Comparison of ENCODE assay signal across 15 cellular contexts in the genomic region with DNA sequence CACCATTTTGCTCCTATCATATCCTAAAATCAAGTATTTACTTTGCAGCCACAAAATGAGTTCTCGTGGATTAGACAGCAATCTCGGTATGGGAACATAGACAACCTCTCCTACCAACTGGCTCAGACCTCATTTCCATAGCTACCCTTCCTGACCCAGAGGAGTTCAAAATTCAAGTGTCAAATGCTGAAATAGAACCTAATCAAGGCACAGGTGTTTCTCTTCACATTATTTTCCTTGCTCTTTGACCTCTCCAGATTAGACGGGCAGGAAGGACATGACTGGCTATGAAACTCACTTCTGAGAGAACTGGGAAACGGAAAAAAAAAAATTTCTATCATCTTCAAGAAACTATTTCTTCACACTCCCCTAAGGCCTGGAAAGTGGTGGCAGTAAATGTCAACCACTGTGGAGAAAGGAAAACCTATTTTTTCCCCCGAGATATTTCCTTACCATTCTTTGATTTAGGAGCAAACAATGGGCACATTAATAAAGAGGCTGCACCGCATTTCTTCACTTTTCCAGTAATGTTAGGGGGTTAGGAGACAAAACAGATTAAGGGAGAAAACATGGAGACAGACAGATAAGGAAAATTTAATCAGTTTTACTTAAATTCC.
DNase-seq lines count a peak whose midpoint lies in the region; ATAC-seq, FAIRE-seq and TF ChIP-seq lines count a peak whose summit lies in the region.
"Had no signal": no experiment of that assay in that cellular context is flagged by ENCODE, and none has a peak within 500 bp of the region (broad histone marks: within the 10 kb centered on the region; RNA-seq: fewer than 3 reads in every experiment).

No MANE protein-coding gene starts in this region.

- H3K9me1 ChIP-seq in K562 (ENCODE audit: control insufficient read depth, insufficient read depth, low read length), result no peaks in the 10 kb centered on the region

- no peaks in the 10 kb centered on the region; a peak in 1 of 5 replicates for H3K27me3 ChIP-seq in K562 (ENCODE audit: control insufficient read depth in 2 of 2, insufficient read depth in 2 of 2, low read length in 2 of 2)
- no peaks in the 10 kb centered on the region for H3K27me3 ChIP-seq in small intestine (ENCODE audit: control insufficient read depth in 2 of 2, insufficient read depth in 2 of 2, low read length in 2 of 2)
- H3K27me3 ChIP-seq: BLaER1 treated with 17β-estradiol and CSF1 and Interleukin-3, amounts not matched to agents 10 nM and 100 nM had no signal

- H3K27ac Mint-ChIP-seq in stimulated activated naive CD8-positive, alpha-beta T cell treated with anti-CD3 and anti-CD28 coated beads, Interleukin-15, Interleukin-2, amounts not matched to agents 100 ng/mL and 50 ng/mL, for 24 hours, result peak overlapping the region; percentile 29
- no peak overlapping the region for H3K27ac Mint-ChIP-seq in activated CD8-positive, alpha-beta T cell treated with anti-CD3 and anti-CD28 coated beads, Interleukin-2, amount 10 ng/mL, durations not matched to agents 7 days and 5 days
- H3K27ac Mint-ChIP-seq: B cell, H9 had no signal

- H3K27ac ChIP-seq in K562 (ENCODE audit: extremely low read depth, low read depth, low read length) (no peak overlapping the region), small intestine (ENCODE audit: low read depth in 1 of 2, low read length in 1 of 2) (no peak overlapping the region)
- H3K27ac ChIP-seq: BLaER1 treated with 17β-estradiol and CSF1 and Interleukin-3, amounts not matched to agents 10 nM and 100 nM had no signal

- no peak overlapping the region for H2AFZ ChIP-seq in K562 (ENCODE audit: low read depth, low read length)

- FAIRE-seq in K562 (lab: Jason Lieb, UNC), result no peak
- no peak for FAIRE-seq in small intestine (lab: Jason Lieb, UNC)
- FAIRE-seq: D721Med, GM12891, GM19239, H1 had no signal

- H3K4me3 ChIP-seq in K562, result no peak overlapping the region
- H3K4me3 ChIP-seq in small intestine (ENCODE audit: low read depth in 1 of 2, low read length in 2 of 2), result no peak overlapping the region
- H3K4me3 ChIP-seq: BLaER1 treated with 17β-estradiol and CSF1 and Interleukin-3, amounts not matched to agents 10 nM and 100 nM had no signal

- peaks cover 2% of the 10 kb centered on the region; the same call in 1 of the 2 replicates for H4K20me1 ChIP-seq in K562 (replicated peaks; ENCODE audit: control insufficient read depth, insufficient read depth, low read length)
- H4K20me1 ChIP-seq: BLaER1 treated with 17β-estradiol and CSF1 and Interleukin-3, amounts not matched to agents 10 nM and 100 nM had no signal

- TF ChIP-seq EP300 in K562 (IDR thresholded peaks at IDR 0.05; ENCODE audit: low read length), result no peak

- 56% methylated on average over 6 of the region's 6 CpGs for WGBS in K562 (ENCODE audit: insufficient coverage, low coverage, missing lambda C conversion rate)
- 34 to 71% (median 54%) methylated on average over 6 of the region's 6 CpGs for WGBS in small intestine, 3 donors

- H3K79me2 ChIP-seq in K562 (ENCODE audit: control insufficient read depth, insufficient read depth, low read length), result no peaks in the 10 kb centered on the region

- no peak for ATAC-seq in stimulated activated naive CD8-positive, alpha-beta T cell treated with anti-CD3 and anti-CD28 coated beads, Interleukin-15, Interleukin-2, amounts not matched to agents 100 U/mL and 50 U/mL, for 24 hours
- no peak for ATAC-seq in K562
- ATAC-seq in HG02623 (IDR thresholded peaks at IDR 0.05; ENCODE audit: unreplicated experiment), result no peak
- ATAC-seq in activated CD8-positive, alpha-beta T cell treated with anti-CD3 and anti-CD28 coated beads, Interleukin-2, amount 10 ng/mL, durations not matched to agents 7 days and 5 days, result no peak

- in situ Hi-C loops in K562 (cut with MboI), result no loop called here

- H3K4me2 ChIP-seq in K562 (ENCODE audit: insufficient read depth, low read length), result no peak overlapping the region
- H3K4me2 ChIP-seq: BLaER1 treated with 17β-estradiol and CSF1 and Interleukin-3, amounts not matched to agents 10 nM and 100 nM had no signal

- CTCF ChIA-PET in K562 (lab: Yijun Ruan, JAX; ENCODE audit: low intra/inter-chr PET ratio), result no interaction called here
- CTCF ChIA-PET in activated CD8-positive, alpha-beta T cell treated with anti-CD3 and anti-CD28 coated beads, Interleukin-2, amount 10 ng/mL, durations not matched to agents 7 days and 5 days (lab: Charles Lee), result no interaction called here

- H3K36me3 Mint-ChIP-seq in stimulated activated naive CD8-positive, alpha-beta T cell treated with anti-CD3 and anti-CD28 coated beads, Interleukin-15, Interleukin-2, amounts not matched to agents 100 ng/mL and 50 ng/mL, for 24 hours (ENCODE audit: low read depth), result peaks cover 35% of the 10 kb centered on the region
- peaks cover 17% of the 10 kb centered on the region for H3K36me3 Mint-ChIP-seq in activated CD8-positive, alpha-beta T cell treated with anti-CD3 and anti-CD28 coated beads, Interleukin-2, amount 10 ng/mL, durations not matched to agents 7 days and 5 days (ENCODE audit: low read depth)

- no peak for TF ChIP-seq CTCF in K562 (IDR thresholded peaks at IDR 0.05 in 2 of 3, conservative IDR thresholded peaks at IDR 0.05 in 1 of 3; ENCODE audit: insufficient read depth in 2 of 3, low read depth in 1 of 3, low read length in 3 of 3)

- H3K9me3 ChIP-seq in K562 (replicated peaks; ENCODE audit: control insufficient read depth, insufficient read depth, low read depth, low read length), result no peaks in the 10 kb centered on the region
- no peaks in the 10 kb centered on the region for H3K9me3 ChIP-seq in small intestine (ENCODE audit: control insufficient read depth, low read depth)
- H3K9me3 ChIP-seq: BLaER1 treated with 17β-estradiol and CSF1 and Interleukin-3, amounts not matched to agents 10 nM and 100 nM; Caco-2 had no signal

- no peak for TF ChIP-seq RAD21 in K562 (CRISPR knock-in tag; conservative IDR thresholded peaks at IDR 0.05 in 1 of 2, IDR thresholded peaks at IDR 0.05 in 1 of 2)

- intact Hi-C loops in K562 (cut with micrococcal nuclease), result loop anchor here (10.0 kb wide), 1 partner anchor 198 kb away; no protein-coding TSS in a partner anchor

- H3K4me1 Mint-ChIP-seq in stimulated activated naive CD8-positive, alpha-beta T cell treated with anti-CD3 and anti-CD28 coated beads, Interleukin-15, Interleukin-2, amounts not matched to agents 100 ng/mL and 50 ng/mL, for 24 hours (ENCODE audit: low read depth), result peaks cover 11% of the 10 kb centered on the region
- H3K4me1 Mint-ChIP-seq in activated CD8-positive, alpha-beta T cell treated with anti-CD3 and anti-CD28 coated beads, Interleukin-2, amount 10 ng/mL, durations not matched to agents 7 days and 5 days (ENCODE audit: low read depth), result peaks cover 3% of the 10 kb centered on the region

- H3K4me1 ChIP-seq in K562 (replicated peaks in 1 of 2; ENCODE audit: control insufficient read depth in 2 of 2, insufficient read depth in 2 of 2, low read length in 2 of 2) (no peaks in the 10 kb centered on the region), small intestine (ENCODE audit: control insufficient read depth in 2 of 2, insufficient read depth in 1 of 2, low read depth in 1 of 2, low read length in 1 of 2) (peaks cover 0 to 4% of the 10 kb centered on the region in 2 donors)
- H3K4me1 ChIP-seq: Caco-2 had no signal

- no peak for TF ChIP-seq POLR2A in K562 (conservative IDR thresholded peaks at IDR 0.05)

- POLR2A ChIA-PET in K562 (lab: Yijun Ruan, JAX), result no interaction called here
- POLR2A ChIA-PET in activated CD8-positive, alpha-beta T cell treated with anti-CD3 and anti-CD28 coated beads, Interleukin-2, amount 10 ng/mL, durations not matched to agents 7 days and 5 days (lab: Charles Lee), result no interaction called here

- TSS peak; percentile 3 for BruUV-seq in K562 (replicated peaks; lab: Mats Ljungman, UMichigan)

- no peak for DNase-seq in stimulated activated naive CD8-positive, alpha-beta T cell treated with anti-CD3 and anti-CD28 coated beads, Interleukin-15, Interleukin-2, amounts not matched to agents 100 U/mL and 50 U/mL, for 24 hours
- DNase-seq in K562 (ENCODE audit: extremely low read depth in 1 of 4, low spot score in 3 of 4) (no peak), small intestine (peak; percentile 51)
- DNase-seq in activated CD8-positive, alpha-beta T cell treated with anti-CD3 and anti-CD28 coated beads, Interleukin-2, amount 10 ng/mL, durations not matched to agents 7 days and 5 days, result no peak
- DNase-seq: Caco-2; CD4-positive, CD25-positive, alpha-beta regulatory T cell; H9 had no signal

- H3K36me3 ChIP-seq in K562 (ENCODE audit: control insufficient read depth, insufficient read depth, low read length) (peaks cover 6% of the 10 kb centered on the region; the same call in 2 of the 3 replicates), small intestine (ENCODE audit: control insufficient read depth in 2 of 2, insufficient read depth in 2 of 2, low read length in 2 of 2) (peaks cover 0 to 3% of the 10 kb centered on the region in 2 donors)

- no peak overlapping the region for H3K4me3 Mint-ChIP-seq in stimulated activated naive CD8-positive, alpha-beta T cell treated with anti-CD3 and anti-CD28 coated beads, Interleukin-15, Interleukin-2, amounts not matched to agents 100 ng/mL and 50 ng/mL, for 24 hours
- H3K4me3 Mint-ChIP-seq in activated CD8-positive, alpha-beta T cell treated with anti-CD3 and anti-CD28 coated beads, Interleukin-2, amount 10 ng/mL, durations not matched to agents 7 days and 5 days, result no peak overlapping the region
- H3K4me3 Mint-ChIP-seq: B cell; CD4-positive, CD25-positive, alpha-beta regulatory T cell; H9 had no signal

- H3K9ac ChIP-seq in K562 (ENCODE audit: insufficient read depth in 1 of 2, low read depth in 2 of 2, low read length in 2 of 2), result no peak overlapping the region
- H3K9ac ChIP-seq: BLaER1 treated with 17β-estradiol and CSF1 and Interleukin-3, amounts not matched to agents 10 nM and 100 nM had no signal

- H3K9me3 Mint-ChIP-seq in stimulated activated naive CD8-positive, alpha-beta T cell treated with anti-CD3 and anti-CD28 coated beads, Interleukin-15, Interleukin-2, amounts not matched to agents 100 ng/mL and 50 ng/mL, for 24 hours, result peaks cover 4% of the 10 kb centered on the region
- H3K9me3 Mint-ChIP-seq in activated CD8-positive, alpha-beta T cell treated with anti-CD3 and anti-CD28 coated beads, Interleukin-2, amount 10 ng/mL, durations not matched to agents 7 days and 5 days (ENCODE audit: insufficient read depth), result no peaks in the 10 kb centered on the region
- H3K9me3 Mint-ChIP-seq: H9 had no signal

- H3K27me3 Mint-ChIP-seq in stimulated activated naive CD8-positive, alpha-beta T cell treated with anti-CD3 and anti-CD28 coated beads, Interleukin-15, Interleukin-2, amounts not matched to agents 100 ng/mL and 50 ng/mL, for 24 hours, result no peaks in the 10 kb centered on the region
- no peaks in the 10 kb centered on the region for H3K27me3 Mint-ChIP-seq in activated CD8-positive, alpha-beta T cell treated with anti-CD3 and anti-CD28 coated beads, Interleukin-2, amount 10 ng/mL, durations not matched to agents 7 days and 5 days (ENCODE audit: low read depth)
- H3K27me3 Mint-ChIP-seq: B cell; CD4-positive, CD25-positive, alpha-beta regulatory T cell had no signal

TF ChIP-seq in K562, 482 proteins besides CTCF, POLR2A, EP300 and RAD21 (continues in another document):
- no peak for TF ChIP-seq NEUROD1 (IDR thresholded peaks at IDR 0.05; ENCODE audit: borderline replicate concordance, low read depth, low read length, partially characterized antibody)
